In genomic region chr12:56128669-56129209, GRCh38 we compare ENCODE assay signal across 8 cellular contexts. TPM values are rescaled to one million over a fixed set of nuclear protein-coding genes. Genes with fewer than 3 reads are reported as not detected.
A peak's percentile ranks its signal among the peaks of the same experiment; 100 is the strongest.
DNase-seq lines count a peak whose midpoint lies in the region; ATAC-seq and TF ChIP-seq lines count a peak whose summit lies in the region.

No MANE protein-coding gene starts in this region.

- peaks cover 45% of the 10 kb centered on the region for H3K36me3 Mint-ChIP-seq in activated CD4-positive, alpha-beta T cell treated with anti-CD3 and anti-CD28 coated beads, Interleukin-2, amount 10 ng/mL, durations not matched to agents 24 days and 14 days (ENCODE audit: low read depth)

- H3K9me3 ChIP-seq in ectodermal cell (ENCODE audit: control insufficient read depth, low read length) (no peaks in the 10 kb centered on the region), mucosa of descending colon (no peaks in the 10 kb centered on the region)

- POLR2A ChIA-PET in RWPE1 (lab: Yijun Ruan, JAX; ENCODE audit: low non-redundant PET): interaction anchor here (0.6 to 1.4 kb wide), 5 partner anchors 11 to 231 kb away, joined by 3 to 8 read pairs (median 3); partner anchors contain the start of gene ZC3H10

- peak overlapping the region; percentile 98 for H3K4me3 Mint-ChIP-seq in activated CD4-positive, alpha-beta T cell treated with anti-CD3 and anti-CD28 coated beads, Interleukin-2, amount 10 ng/mL, durations not matched to agents 24 days and 14 days

- H3K9me3 Mint-ChIP-seq in activated CD4-positive, alpha-beta T cell treated with anti-CD3 and anti-CD28 coated beads, Interleukin-2, amount 10 ng/mL, durations not matched to agents 24 days and 14 days: no peaks in the 10 kb centered on the region

- peak overlapping the region; percentile 94 for H3K27ac Mint-ChIP-seq in activated CD4-positive, alpha-beta T cell treated with anti-CD3 and anti-CD28 coated beads, Interleukin-2, amount 10 ng/mL, durations not matched to agents 24 days and 14 days

- CTCF ChIA-PET in RWPE1 (lab: Yijun Ruan, JAX): interaction anchor here (0.7 to 1.5 kb wide), 3 partner anchors 23 to 130 kb away, joined by 4 to 6 read pairs (median 4); partner anchors contain the start of gene MYL6B

- H3K4me1 Mint-ChIP-seq in activated CD4-positive, alpha-beta T cell treated with anti-CD3 and anti-CD28 coated beads, Interleukin-2, amount 10 ng/mL, durations not matched to agents 24 days and 14 days: peaks cover 68% of the 10 kb centered on the region

- H3K4me1 ChIP-seq in ectodermal cell (ENCODE audit: control insufficient read depth, insufficient read depth, low read length) (peaks cover 20% of the 10 kb centered on the region), mucosa of descending colon (ENCODE audit: low read depth) (peaks cover 22% of the 10 kb centered on the region)

- no peaks in the 10 kb centered on the region for H3K27me3 Mint-ChIP-seq in activated CD4-positive, alpha-beta T cell treated with anti-CD3 and anti-CD28 coated beads, Interleukin-2, amount 10 ng/mL, durations not matched to agents 24 days and 14 days

- H3K27ac ChIP-seq in RWPE1 (peak overlapping the region; percentile 91), ectodermal cell (ENCODE audit: insufficient read depth, low read depth, low read length, poor library complexity, severe bottlenecking) (peak overlapping the region; percentile 50)

- peak overlapping the region; percentile 70 for H3K4me3 ChIP-seq in ectodermal cell (ENCODE audit: insufficient read depth, low read depth, low read length)
- H3K4me3 ChIP-seq in mucosa of descending colon: peak overlapping the region; percentile 49

- intact Hi-C loops in activated CD4-positive, alpha-beta T cell treated with anti-CD3 and anti-CD28 coated beads, Interleukin-2, amount 10 ng/mL, durations not matched to agents 24 days and 14 days (cut with micrococcal nuclease): loop anchor here (1.0 to 10.0 kb wide), 4 partner anchors 9 to 1626 kb away; partner anchors contain the start of genes CDK4, MARCHF9, SPRYD4 and TIMELESS
- intact Hi-C loops in mucosa of descending colon (cut with DNase I, micrococcal nuclease): loop anchor here in 1 of 2 donors (10.0 kb wide), 1 partner anchor 56 kb away; the partner anchor contains the start of gene SMARCC2

- peak; percentile 3 for ATAC-seq in mucosa of descending colon

- H3K36me3 ChIP-seq in ectodermal cell (ENCODE audit: control insufficient read depth, insufficient read depth, low read length) (peaks cover 29% of the 10 kb centered on the region), mucosa of descending colon (ENCODE audit: low read depth) (peaks cover 5% of the 10 kb centered on the region)

- TF ChIP-seq CTCF in RWPE1 (conservative IDR thresholded peaks at IDR 0.05; ENCODE audit: low read depth) (no peak), mucosa of descending colon (IDR thresholded peaks at IDR 0.05) (no peak)

- no peak for DNase-seq in activated CD4-positive, alpha-beta T cell treated with anti-CD3 and anti-CD28 coated beads, Interleukin-2, amount 10 ng/mL, durations not matched to agents 24 days and 14 days
- no peak for DNase-seq in activated CD4-positive, alpha-beta T cell treated with anti-CD3 and anti-CD28 coated beads for 4 hours
- DNase-seq in RWPE1 (ENCODE audit: low spot score) (peak; percentile 33), mucosa of descending colon (peak; percentile 41 to 66 (median 65)), NCI-H2081 (lab: John Stamatoyannopoulos, UW) (no peak), NCI-H2029 (lab: John Stamatoyannopoulos, UW) (no peak), T1000 (lab: John Stamatoyannopoulos, UW) (no peak)

- 0% methylated on average over 21 of the region's 21 CpGs for WGBS in ectodermal cell, 2 experiments

- H3K27me3 ChIP-seq in ectodermal cell (ENCODE audit: control insufficient read depth, insufficient read depth, low read length, poor library complexity, severe bottlenecking): no peaks in the 10 kb centered on the region

RNA-seq across cellular contexts. Expression of gene ESYT1, which starts 0.7 kb away (rescaled TPM):
- total RNA-seq in activated CD4-positive, alpha-beta T cell treated with anti-CD3 and anti-CD28 coated beads, Interleukin-2, amount 10 ng/mL, durations not matched to agents 24 days and 14 days: 155 and 158 TPM in 2 replicates
- 117 TPM for polyA plus RNA-seq in ectodermal cell (2013, experiment 1 of 4)
- 139 TPM for polyA plus RNA-seq in ectodermal cell (2013, experiment 2 of 4)
- 80.5 TPM for polyA plus RNA-seq in ectodermal cell (2013, experiment 3 of 4)
- polyA plus RNA-seq in ectodermal cell (2013, experiment 4 of 4): 88.8 TPM
- total RNA-seq in mucosa of descending colon: 10 to 100 TPM; 44.9 to 75.7 (median 52.0) TPM

RNA-seq across cellular contexts. Expression of gene ZC3H10, which starts 10.7 kb away (rescaled TPM):
- 8.9 and 11.2 TPM in 2 replicates for total RNA-seq in activated CD4-positive, alpha-beta T cell treated with anti-CD3 and anti-CD28 coated beads, Interleukin-2, amount 10 ng/mL, durations not matched to agents 24 days and 14 days
- polyA plus RNA-seq in ectodermal cell (2013, experiment 1 of 4): 8.6 TPM
- polyA plus RNA-seq in ectodermal cell (2013, experiment 2 of 4): 7.2 TPM
- polyA plus RNA-seq in ectodermal cell (2013, experiment 3 of 4): 5.1 TPM
- polyA plus RNA-seq in ectodermal cell (2013, experiment 4 of 4): 5.5 TPM
- total RNA-seq in mucosa of descending colon: 10 to 100 TPM in 1 of 3 donors, 1 to 10 TPM in 2; 5.0 to 11.8 (median 5.4) TPM

RNA-seq across cellular contexts. Expression of gene RPL41, which starts 12.3 kb away (rescaled TPM):
- 3,831 and 3,993 TPM in 2 replicates for total RNA-seq in activated CD4-positive, alpha-beta T cell treated with anti-CD3 and anti-CD28 coated beads, Interleukin-2, amount 10 ng/mL, durations not matched to agents 24 days and 14 days
- polyA plus RNA-seq in ectodermal cell (2013, experiment 1 of 4): 5,286 TPM
- polyA plus RNA-seq in ectodermal cell (2013, experiment 2 of 4): 4,827 TPM
- 5,429 TPM for polyA plus RNA-seq in ectodermal cell (2013, experiment 3 of 4)
- polyA plus RNA-seq in ectodermal cell (2013, experiment 4 of 4): 6,034 TPM
- 1,000 to 10,000 TPM; 2,763 to 3,198 (median 3,152) TPM for total RNA-seq in mucosa of descending colon

RNA-seq across cellular contexts. Expression of gene MYL6B, which starts 23.6 kb away (rescaled TPM):
- 63.3 and 68.9 TPM in 2 replicates for total RNA-seq in activated CD4-positive, alpha-beta T cell treated with anti-CD3 and anti-CD28 coated beads, Interleukin-2, amount 10 ng/mL, durations not matched to agents 24 days and 14 days
- polyA plus RNA-seq in ectodermal cell (2013, experiment 1 of 4): 215 TPM
- 204 TPM for polyA plus RNA-seq in ectodermal cell (2013, experiment 2 of 4)
- polyA plus RNA-seq in ectodermal cell (2013, experiment 3 of 4): 195 TPM
- polyA plus RNA-seq in ectodermal cell (2013, experiment 4 of 4): 229 TPM
- total RNA-seq in mucosa of descending colon: 10 to 100 TPM; 13.0 to 39.8 (median 22.7) TPM

RNA-seq across cellular contexts. Expression of gene PA2G4, which starts 24.4 kb away (rescaled TPM):
- 453 and 472 TPM in 2 replicates for total RNA-seq in activated CD4-positive, alpha-beta T cell treated with anti-CD3 and anti-CD28 coated beads, Interleukin-2, amount 10 ng/mL, durations not matched to agents 24 days and 14 days
- polyA plus RNA-seq in ectodermal cell (2013, experiment 1 of 4): 203 TPM
- 183 TPM for polyA plus RNA-seq in ectodermal cell (2013, experiment 2 of 4)
- 154 TPM for polyA plus RNA-seq in ectodermal cell (2013, experiment 3 of 4)
- 157 TPM for polyA plus RNA-seq in ectodermal cell (2013, experiment 4 of 4)
- 10 to 100 TPM; 61.7 to 94.9 (median 90.3) TPM for total RNA-seq in mucosa of descending colon

Comparison
In these comparisons a context has a peak if more than half of its experiments do, and no peak if none do; other contexts are left out.
1. DNase-seq: peak in RWPE1 (single experiment) and mucosa of descending colon (3 of 3); none in activated CD4-positive, alpha-beta T cell treated with anti-CD3 and anti-CD28 coated beads, Interleukin-2, amount 10 ng/mL, durations not matched to agents 24 days and 14 days (single experiment), activated CD4-positive, alpha-beta T cell treated with anti-CD3 and anti-CD28 coated beads for 4 hours (0 of 2), NCI-H2081 (0 of 2), NCI-H2029 (single experiment) and T1000 (single experiment).